Comparison of ENCODE assay signal across 8 cellular contexts in the genomic region with DNA sequence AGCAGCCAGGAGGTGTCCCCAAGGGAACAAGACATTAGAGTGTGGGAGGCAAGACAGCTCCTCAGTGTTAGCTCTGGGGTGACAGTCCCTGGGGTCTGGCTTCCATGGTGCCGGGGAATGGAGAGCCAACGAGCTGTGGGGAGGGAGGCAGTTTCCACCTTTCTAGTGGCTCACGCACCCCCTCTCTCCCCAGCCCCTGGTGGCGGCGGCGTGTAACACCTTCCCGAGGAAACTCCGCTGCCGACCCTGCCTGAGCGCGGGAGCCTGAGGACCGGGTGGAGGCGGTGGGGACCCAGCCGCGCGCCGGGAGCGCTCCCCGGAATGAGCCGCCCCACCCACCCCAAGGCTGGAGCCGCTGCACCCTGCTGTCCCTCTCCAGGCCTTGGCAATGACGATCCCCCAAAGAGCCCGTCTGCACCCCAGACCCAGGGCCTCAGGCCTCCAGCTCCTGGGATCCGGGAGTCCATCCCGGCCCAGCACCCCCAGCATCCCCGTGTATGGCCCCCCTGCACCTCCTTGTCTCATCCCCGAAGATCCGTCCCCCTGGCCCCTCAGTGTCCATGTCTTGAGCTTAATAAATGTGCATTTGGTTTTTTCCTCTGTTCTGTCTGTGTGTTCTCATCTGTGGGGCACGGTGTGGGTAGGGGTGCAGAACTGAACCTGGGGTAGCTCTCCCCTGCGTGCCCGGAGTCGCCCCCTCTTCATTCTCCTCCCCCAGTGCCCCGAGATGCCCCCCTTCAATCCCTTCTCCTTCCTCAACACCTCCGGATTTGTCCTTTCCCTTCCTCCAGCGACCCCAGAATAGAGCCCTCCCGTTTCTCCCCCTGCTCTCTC. TPM values are rescaled to one million over a fixed set of nuclear protein-coding genes. Genes with fewer than 3 reads are reported as not detected.
DNase-seq lines count a peak whose midpoint lies in the region; ATAC-seq and TF ChIP-seq lines count a peak whose summit lies in the region.

No MANE protein-coding gene starts in this region.

- TF ChIP-seq CTCF in BE2C (IDR thresholded peaks at IDR 0.05; ENCODE audit: low read depth, low read length) (peak; percentile 32), adrenal gland (IDR thresholded peaks at IDR 0.05) (peak in 5 of 6 experiments; percentile 21 to 58 (median 36))

- H3K27me3 ChIP-seq in BE2C (peaks cover 73% of the 10 kb centered on the region), adrenal gland (peaks cover 13% of the 10 kb centered on the region)

- peaks cover 2 to 18% (median 3%) of the 10 kb centered on the region in 3 donors for H3K27me3 Mint-ChIP-seq in immature natural killer cell (ENCODE audit: low read depth in 3 of 3)

- peak overlapping the region; percentile 90 to 99 (median 98) for H3K4me3 Mint-ChIP-seq in immature natural killer cell

- peaks cover 9 to 15% (median 11%) of the 10 kb centered on the region in 3 donors for H3K36me3 Mint-ChIP-seq in immature natural killer cell

- H3K9me3 Mint-ChIP-seq in immature natural killer cell: no peaks in the 10 kb centered on the region

- no peak overlapping the region for H3K4me3 ChIP-seq in BE2C (ENCODE audit: low read depth, low read length)
- peak overlapping the region in 2 of 4 donors; percentile 37 to 53 for H3K4me3 ChIP-seq in adrenal gland

- H3K4me1 ChIP-seq in BE2C: no peaks in the 10 kb centered on the region
- peaks cover 6 to 18% of the 10 kb centered on the region in 2 donors for H3K4me1 ChIP-seq in adrenal gland (replicated peaks in 1 of 2)

- intact Hi-C loops in adrenal gland (cut with DNase I): no loop called here

- DNase-seq in BE2C (peak; percentile 44), T follicular helper cell (ENCODE audit: low read depth) (peak; percentile 65), adrenal gland (no peak), immature natural killer cell (peak; percentile 60 to 65 (median 63)), hepatic stellate cell (ENCODE audit: low spot score) (no peak)
- peak; percentile 83 to 84 for DNase-seq in stimulated activated CD4-positive, alpha-beta T cell treated with anti-CD3 and anti-CD28 coated beads, Interleukin-2, amount 100 ng/mL, for 24 hours

- peak overlapping the region in 1 of 5 donors; percentile 67 for H3K27ac ChIP-seq in adrenal gland

- peak overlapping the region; percentile 91 to 99 (median 96) for H3K27ac Mint-ChIP-seq in immature natural killer cell

- H3K9me3 ChIP-seq in BE2C (0 out of 2 replicates have a peak, but pooled peaks cover 2% of the 10 kb centered on the region), adrenal gland (replicated peaks in 1 of 3) (no peaks in the 10 kb centered on the region)

- WGBS in adrenal gland, 4 donors: 1 to 2% (median 2%) methylated on average over 14 to 36 of the region's 36 CpGs

- ATAC-seq in HG02678 (IDR thresholded peaks at IDR 0.05; ENCODE audit: unreplicated experiment) (peak; percentile 56), HG02571 (IDR thresholded peaks at IDR 0.05; ENCODE audit: unreplicated experiment) (no peak)

- H3K4me1 Mint-ChIP-seq in immature natural killer cell: peaks cover 43 to 51% of the 10 kb centered on the region in 2 donors

- no peak for TF ChIP-seq POLR2A in adrenal gland (IDR thresholded peaks at IDR 0.05)

- no peaks in the 10 kb centered on the region for H3K36me3 ChIP-seq in BE2C
- peaks cover 0 to 10% of the 10 kb centered on the region in 2 donors for H3K36me3 ChIP-seq in adrenal gland (replicated peaks in 1 of 2)

RNA-seq across cellular contexts. Expression of a gene that starts 0.6 kb away (rescaled TPM):
- polyA plus RNA-seq in BE2C (2012; ENCODE audit: insufficient read depth, insufficient read length, low read depth): 4.5 TPM
- 10 to 100 TPM; 11.5 to 68.4 (median 36.8) TPM for total RNA-seq in adrenal gland
- polyA plus RNA-seq in adrenal gland (100 to 1,000 TPM in 1 of 3 donors, 10 to 100 TPM in 2; 34.6 to 123 (median 84.2) TPM), immature natural killer cell (100 to 1,000 TPM; 262 to 427 (median 346) TPM)

RNA-seq across cellular contexts. Expression of a gene that starts 10.9 kb away (rescaled TPM):
- polyA plus RNA-seq in BE2C (2012; ENCODE audit: insufficient read depth, insufficient read length, low read depth): not detected
- not detected for total RNA-seq in adrenal gland
- polyA plus RNA-seq in adrenal gland (under 1 TPM in 2 of 3 donors, not detected in 1; 0.64 to 0.67 TPM), immature natural killer cell (1 to 10 TPM; 2.1 to 4.1 (median 2.5) TPM)

RNA-seq across cellular contexts. Expression of a gene that starts 15.3 kb away (rescaled TPM):
- not detected for polyA plus RNA-seq in BE2C (2012; ENCODE audit: insufficient read depth, insufficient read length, low read depth)
- total RNA-seq in adrenal gland: 10 to 100 TPM in 3 of 8 donors, 1 to 10 TPM in 4, not detected in 1; 2.0 to 16.1 (median 9.4) TPM
- polyA plus RNA-seq in adrenal gland (10 to 100 TPM in 2 of 3 donors, 1 to 10 TPM in 1; 5.5 to 58.6 (median 45.7) TPM), immature natural killer cell (under 1 TPM in 2 of 3 donors, not detected in 1; 0.53 to 0.83 TPM)

RNA-seq across cellular contexts. Expression of a gene that starts 19.1 kb away (rescaled TPM):
- polyA plus RNA-seq in BE2C (2012; ENCODE audit: insufficient read depth, insufficient read length, low read depth): 0.63 TPM
- 1 to 10 TPM in 6 of 8 donors, under 1 TPM in 2; 0.17 to 4.4 (median 1.2) TPM for total RNA-seq in adrenal gland
- polyA plus RNA-seq in adrenal gland: 10 to 100 TPM in 2 of 3 donors, 1 to 10 TPM in 1; 1.8 to 22.4 (median 19.5) TPM
- not detected for polyA plus RNA-seq in immature natural killer cell

RNA-seq across cellular contexts. Expression of a gene that starts 38.3 kb away (rescaled TPM):
- not detected for polyA plus RNA-seq in BE2C (2012; ENCODE audit: insufficient read depth, insufficient read length, low read depth)
- 1 to 10 TPM in 2 of 8 donors, under 1 TPM in 3, not detected in 3; 0.34 to 4.6 (median 0.75) TPM for total RNA-seq in adrenal gland
- 1 to 10 TPM in 2 of 3 donors, under 1 TPM in 1; 0.35 to 4.0 (median 4.0) TPM for polyA plus RNA-seq in adrenal gland
- not detected for polyA plus RNA-seq in immature natural killer cell

Comparison
In these comparisons a context has a peak if more than half of its experiments do, and no peak if none do; other contexts are left out.
1. DNase-seq: peak in BE2C (single experiment), T follicular helper cell (single experiment), immature natural killer cell (3 of 3) and stimulated activated CD4-positive, alpha-beta T cell treated with anti-CD3 and anti-CD28 coated beads, Interleukin-2, amount 100 ng/mL, for 24 hours (2 of 2); none in adrenal gland (0 of 7) and hepatic stellate cell (single experiment).